In genomic region chr13:27211771-27212364, GRCh38 we compare ENCODE assay signal across 1 cellular context.
TF ChIP-seq lines count a peak whose summit lies in the region.

No MANE protein-coding gene starts in this region.

TF ChIP-seq in SK-N-SH, 30 proteins besides CTCF, POLR2A, EP300 and RAD21 (continued from another document):
- TF ChIP-seq PBX3 (IDR thresholded peaks at IDR 0.05): 0 out of 2 replicates have a peak, but pooled peaks have one; percentile 35
